12 cellular contexts compared by ENCODE assay signal in the genomic region with DNA sequence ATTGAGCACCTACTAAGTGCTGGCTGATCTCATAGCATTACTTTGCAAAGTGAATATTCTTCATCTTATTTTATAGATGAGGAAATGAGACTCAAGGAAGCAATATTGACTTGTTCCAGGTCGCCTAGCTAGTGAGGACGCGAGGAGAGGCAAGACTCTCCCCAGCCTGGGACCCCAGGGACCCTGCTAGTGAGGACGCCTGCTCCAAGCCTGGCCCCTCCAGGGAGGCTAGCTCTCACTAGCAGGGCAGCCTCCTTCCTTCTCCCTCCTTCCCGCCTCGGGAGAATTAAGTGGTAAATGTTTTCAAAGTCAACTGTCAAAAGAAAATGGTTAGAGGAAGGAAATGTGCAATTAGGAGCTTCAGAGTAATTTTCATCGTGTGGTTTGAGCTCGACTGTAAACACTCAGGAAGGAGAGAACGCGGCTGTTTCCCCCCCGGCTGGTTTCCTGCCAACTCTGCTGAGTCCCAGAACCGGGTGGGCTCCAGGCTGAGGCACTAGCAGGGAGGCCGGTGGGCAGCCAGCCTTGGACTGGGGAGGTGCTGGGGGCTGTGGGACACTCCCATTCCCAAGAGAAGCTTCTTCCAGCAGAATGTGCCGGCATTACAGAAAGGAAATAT. TPM values are rescaled to one million over a fixed set of nuclear protein-coding genes. Genes with fewer than 3 reads are reported as not detected.
DNase-seq lines count a peak whose midpoint lies in the region; ATAC-seq, FAIRE-seq and TF ChIP-seq lines count a peak whose summit lies in the region.
"Had no signal": no experiment of that assay in that cellular context is flagged by ENCODE, and none has a peak within 500 bp of the region (broad histone marks: within the 10 kb centered on the region; RNA-seq: fewer than 3 reads in every experiment).

No MANE protein-coding gene starts in this region.

- intact Hi-C loops in activated CD4-positive, alpha-beta T cell treated with anti-CD3 and anti-CD28 coated beads for 36 hours (cut with DNase I, micrococcal nuclease) = no loop called here
- intact Hi-C loops in kidney (cut with DNase I) = no loop called here

- peak; percentile 3 for DNase-seq in activated CD4-positive, alpha-beta T cell treated with anti-CD3 and anti-CD28 coated beads for 36 hours
- no peak for DNase-seq in activated CD4-positive, alpha-beta T cell treated with anti-CD3 and anti-CD28 coated beads, Interleukin-2, amount 50 U/mL, for 4 hours
- DNase-seq in astrocyte of the hippocampus (ENCODE audit: low read depth, low spot score) (peak; percentile 28), kidney (no peak), SK-N-DZ (ENCODE audit: low spot score) (no peak)
- DNase-seq: cortex of kidney, GOT3, NCI-H82 had no signal

- H3K27ac ChIP-seq in kidney (ENCODE audit: low read depth in 2 of 2, low read length in 2 of 2) = no peak overlapping the region

- H3K9me3 ChIP-seq in skeletal muscle satellite cell (replicated peaks; ENCODE audit: low read length) = no peaks in the 10 kb centered on the region
- no peaks in the 10 kb centered on the region for H3K9me3 ChIP-seq in kidney (ENCODE audit: control insufficient read depth in 1 of 2, low read length in 2 of 2)

- no peaks in the 10 kb centered on the region for H3K27me3 ChIP-seq in skeletal muscle satellite cell (ENCODE audit: control insufficient read depth, insufficient read depth, low read length)

- H3K36me3 ChIP-seq in skeletal muscle satellite cell (ENCODE audit: insufficient read depth, low read length) (no peaks in the 10 kb centered on the region), kidney (ENCODE audit: control insufficient read depth in 1 of 2, insufficient read depth in 2 of 2, low read length in 2 of 2) (no peaks in the 10 kb centered on the region)

- FAIRE-seq in kidney (lab: Jason Lieb, UNC) = no peak
- FAIRE-seq: A204.1 had no signal

- H3K36me3 Mint-ChIP-seq in activated CD4-positive, alpha-beta T cell treated with anti-CD3 and anti-CD28 coated beads for 36 hours (ENCODE audit: low read depth) = no peaks in the 10 kb centered on the region

- TF ChIP-seq CTCF in kidney (IDR thresholded peaks at IDR 0.05; ENCODE audit: borderline replicate concordance, extremely low read depth, insufficient read depth) = no peak

- H3K4me3 ChIP-seq in skeletal muscle satellite cell (ENCODE audit: low read length) (no peak overlapping the region), kidney (ENCODE audit: low read length in 2 of 2) (no peak overlapping the region)

- CTCF ChIA-PET in activated CD4-positive, alpha-beta T cell treated with anti-CD3 and anti-CD28 coated beads for 36 hours (lab: Charles Lee) = interaction anchor here (0.6 to 1.4 kb wide), 5 partner anchors 19 to 489 kb away, joined by 3 to 7 read pairs (median 3); no protein-coding TSS in a partner anchor

- H3K4me2 ChIP-seq in skeletal muscle satellite cell (ENCODE audit: low read length) = no peak overlapping the region

- H3K9ac ChIP-seq in skeletal muscle satellite cell (ENCODE audit: low read depth, low read length) = peak overlapping the region; percentile 39
- H3K9ac ChIP-seq in kidney (ENCODE audit: low read length in 2 of 2) = no peak overlapping the region

- no peak overlapping the region for H3K4me3 Mint-ChIP-seq in activated CD4-positive, alpha-beta T cell treated with anti-CD3 and anti-CD28 coated beads for 36 hours

- H3K27ac Mint-ChIP-seq in activated CD4-positive, alpha-beta T cell treated with anti-CD3 and anti-CD28 coated beads for 36 hours = peak overlapping the region; percentile 7

- peaks cover 38% of the 10 kb centered on the region for H3K4me1 ChIP-seq in skeletal muscle satellite cell (ENCODE audit: control insufficient read depth, insufficient read depth, low read length)
- H3K4me1 ChIP-seq in kidney (ENCODE audit: control insufficient read depth in 1 of 2, insufficient read depth in 1 of 2, low read depth in 1 of 2, low read length in 2 of 2) = peaks cover 0 to 4% of the 10 kb centered on the region in 2 donors

- ATAC-seq in activated CD4-positive, alpha-beta T cell treated with anti-CD3 and anti-CD28 coated beads for 36 hours = no peak
- ATAC-seq in HG03460 (IDR thresholded peaks at IDR 0.05; ENCODE audit: unreplicated experiment) = no peak

- H3K9me3 Mint-ChIP-seq in activated CD4-positive, alpha-beta T cell treated with anti-CD3 and anti-CD28 coated beads for 36 hours (ENCODE audit: low read depth) = no peaks in the 10 kb centered on the region

- POLR2A ChIA-PET in activated CD4-positive, alpha-beta T cell treated with anti-CD3 and anti-CD28 coated beads for 36 hours (lab: Charles Lee) = no interaction called here

- H3K4me1 Mint-ChIP-seq in activated CD4-positive, alpha-beta T cell treated with anti-CD3 and anti-CD28 coated beads for 36 hours = peaks cover 22% of the 10 kb centered on the region

- H3K27me3 Mint-ChIP-seq in activated CD4-positive, alpha-beta T cell treated with anti-CD3 and anti-CD28 coated beads for 36 hours = no peaks in the 10 kb centered on the region

TF ChIP-seq in PFSK-1, 5 proteins besides CTCF, POLR2A, EP300 and RAD21:
- TF ChIP-seq SIN3A (IDR thresholded peaks at IDR 0.05; ENCODE audit: borderline replicate concordance, insufficient read depth, low read length) = 0 out of 2 replicates have a peak, but pooled peaks have one; percentile 5
- TF ChIP-seq FOXP2 (optimal IDR thresholded peaks at IDR 0.05; ENCODE audit: borderline replicate concordance, extremely low read depth, extremely low read length, insufficient read depth) = peak; percentile 74
- TF ChIP-seq, protein P1, sequence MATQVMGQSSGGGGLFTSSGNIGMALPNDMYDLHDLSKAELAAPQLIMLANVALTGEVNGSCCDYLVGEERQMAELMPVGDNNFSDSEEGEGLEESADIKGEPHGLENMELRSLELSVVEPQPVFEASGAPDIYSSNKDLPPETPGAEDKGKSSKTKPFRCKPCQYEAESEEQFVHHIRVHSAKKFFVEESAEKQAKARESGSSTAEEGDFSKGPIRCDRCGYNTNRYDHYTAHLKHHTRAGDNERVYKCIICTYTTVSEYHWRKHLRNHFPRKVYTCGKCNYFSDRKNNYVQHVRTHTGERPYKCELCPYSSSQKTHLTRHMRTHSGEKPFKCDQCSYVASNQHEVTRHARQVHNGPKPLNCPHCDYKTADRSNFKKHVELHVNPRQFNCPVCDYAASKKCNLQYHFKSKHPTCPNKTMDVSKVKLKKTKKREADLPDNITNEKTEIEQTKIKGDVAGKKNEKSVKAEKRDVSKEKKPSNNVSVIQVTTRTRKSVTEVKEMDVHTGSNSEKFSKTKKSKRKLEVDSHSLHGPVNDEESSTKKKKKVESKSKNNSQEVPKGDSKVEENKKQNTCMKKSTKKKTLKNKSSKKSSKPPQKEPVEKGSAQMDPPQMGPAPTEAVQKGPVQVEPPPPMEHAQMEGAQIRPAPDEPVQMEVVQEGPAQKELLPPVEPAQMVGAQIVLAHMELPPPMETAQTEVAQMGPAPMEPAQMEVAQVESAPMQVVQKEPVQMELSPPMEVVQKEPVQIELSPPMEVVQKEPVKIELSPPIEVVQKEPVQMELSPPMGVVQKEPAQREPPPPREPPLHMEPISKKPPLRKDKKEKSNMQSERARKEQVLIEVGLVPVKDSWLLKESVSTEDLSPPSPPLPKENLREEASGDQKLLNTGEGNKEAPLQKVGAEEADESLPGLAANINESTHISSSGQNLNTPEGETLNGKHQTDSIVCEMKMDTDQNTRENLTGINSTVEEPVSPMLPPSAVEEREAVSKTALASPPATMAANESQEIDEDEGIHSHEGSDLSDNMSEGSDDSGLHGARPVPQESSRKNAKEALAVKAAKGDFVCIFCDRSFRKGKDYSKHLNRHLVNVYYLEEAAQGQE (IDR thresholded peaks at IDR 0.05; ENCODE audit: insufficient read depth in 1 of 2, low read depth in 2 of 2, low read length in 2 of 2) = 0 out of 4 replicates have a peak, but pooled peaks of 1 of the 2 experiments have one; percentile 21
- TF ChIP-seq POLR2AphosphoS5 (IDR thresholded peaks at IDR 0.05; ENCODE audit: low read depth, low read length) = no peak
- peak; percentile 53; the same call in 1 of the 2 replicates for TF ChIP-seq TAF1 (IDR thresholded peaks at IDR 0.05; ENCODE audit: borderline replicate concordance, insufficient read depth, low read length)

RNA-seq across cellular contexts. Expression of a gene that starts 17.9 kb away (rescaled TPM):
- not detected for total RNA-seq in activated CD4-positive, alpha-beta T cell treated with anti-CD3 and anti-CD28 coated beads for 36 hours
- polyA plus RNA-seq in PFSK-1 (2012; ENCODE audit: insufficient read length, low read depth) = 40.2 TPM
- 6.8 and 28.4 TPM in 2 replicates for total RNA-seq in skeletal muscle satellite cell (2012; rRNA removed)
- total RNA-seq in kidney = 2.6 TPM
- polyA plus RNA-seq in kidney (ENCODE audit: insufficient read depth, low read depth, low replicate concordance) = not detected
- polyA plus RNA-seq in SK-N-DZ (2014; cell fraction: cytosol; rRNA removed) = 0.54 TPM in 1 of 2 replicates, not detected in the other
- polyA plus RNA-seq in SK-N-DZ (2014; cell fraction: nucleus; rRNA removed) = 0.49 TPM in 1 of 2 replicates, not detected in the other

Comparison
In these comparisons a context has a peak if more than half of its experiments do, and no peak if none do; other contexts are left out.
1. DNase-seq: peak in activated CD4-positive, alpha-beta T cell treated with anti-CD3 and anti-CD28 coated beads for 36 hours (single experiment) and astrocyte of the hippocampus (single experiment); none in activated CD4-positive, alpha-beta T cell treated with anti-CD3 and anti-CD28 coated beads, Interleukin-2, amount 50 U/mL, for 4 hours (0 of 2), kidney (single experiment) and SK-N-DZ (single experiment).